23 cellular contexts compared by ENCODE assay signal in the genomic region with DNA sequence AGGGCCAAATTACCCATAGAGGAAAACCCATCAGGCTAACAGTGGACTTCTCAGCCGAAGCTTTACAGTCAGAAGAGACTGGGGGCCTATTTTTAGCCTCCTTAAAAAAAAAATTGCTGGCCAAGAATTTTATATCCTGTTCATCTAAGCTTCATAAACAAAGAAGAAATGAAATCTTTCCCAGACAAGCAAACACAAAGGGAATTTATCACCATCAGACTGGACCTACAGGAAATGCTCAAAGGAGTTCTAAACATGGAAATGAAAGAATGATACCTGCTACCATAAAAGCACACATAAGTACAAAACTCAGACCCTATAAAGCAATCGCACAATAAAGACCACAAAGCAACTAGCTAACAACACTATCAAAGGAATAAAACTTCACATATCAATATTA. TPM values are rescaled to one million over a fixed set of nuclear protein-coding genes. Genes with fewer than 3 reads are reported as not detected.
DNase-seq lines count a peak whose midpoint lies in the region; ATAC-seq, FAIRE-seq and TF ChIP-seq lines count a peak whose summit lies in the region.
"Had no signal": no experiment of that assay in that cellular context is flagged by ENCODE, and none has a peak within 500 bp of the region (broad histone marks: within the 10 kb centered on the region; RNA-seq: fewer than 3 reads in every experiment).

No MANE protein-coding gene starts in this region.

- CTCF ChIA-PET in HepG2 (lab: Yijun Ruan, JAX; ENCODE audit: low intra/inter-chr PET ratio, low total read pairs), result no interaction called here
- CTCF ChIA-PET in HEK293 (lab: Yijun Ruan, JAX), result interaction anchor here (0.6 to 1.2 kb wide), 4 partner anchors 21 to 634 kb away, joined by 3 to 7 read pairs (median 4); no protein-coding TSS in a partner anchor
- CTCF ChIA-PET in K562 (lab: Yijun Ruan, JAX; ENCODE audit: low intra/inter-chr PET ratio), result no interaction called here

- TF ChIP-seq CTCF in HepG2 (CRISPR knock-in tag; IDR thresholded peaks at IDR 0.05) (no peak), right lobe of liver (IDR thresholded peaks at IDR 0.05) (no peak), HEK293 (tag by site-specific recombination; IDR thresholded peaks at IDR 0.05) (no peak), K562 (IDR thresholded peaks at IDR 0.05 in 2 of 3, conservative IDR thresholded peaks at IDR 0.05 in 1 of 3; ENCODE audit: insufficient read depth in 2 of 3, low read depth in 1 of 3, low read length in 3 of 3) (no peak)

- H3K9me3 ChIP-seq in HepG2 (ENCODE audit: low read length), result peaks cover 18% of the 10 kb centered on the region
- no peaks in the 10 kb centered on the region for H3K9me3 ChIP-seq in right lobe of liver
- no peaks in the 10 kb centered on the region; the same call in 1 of the 2 replicates for H3K9me3 ChIP-seq in HEK293 (ENCODE audit: control insufficient read depth, insufficient read depth, low read depth, low read length)
- 0 out of 2 replicates have a peak, but pooled peaks cover 3% of the 10 kb centered on the region for H3K9me3 ChIP-seq in K562 (replicated peaks; ENCODE audit: control insufficient read depth, insufficient read depth, low read depth, low read length)
- H3K9me3 ChIP-seq: BE2C had no signal

- H3K4me1 ChIP-seq in HepG2 (ENCODE audit: insufficient read depth, low read length), result peaks cover 8% of the 10 kb centered on the region
- H3K4me1 ChIP-seq in right lobe of liver, result no peaks in the 10 kb centered on the region
- H3K4me1 ChIP-seq in HEK293 (ENCODE audit: control insufficient read depth, insufficient read depth, low read length), result no peaks in the 10 kb centered on the region
- H3K4me1 ChIP-seq in K562 (replicated peaks in 1 of 2; ENCODE audit: control insufficient read depth in 2 of 2, insufficient read depth in 2 of 2, low read length in 2 of 2), result no peaks in the 10 kb centered on the region
- H3K4me1 ChIP-seq: BE2C, BLaER1 had no signal

- H3K4me3 ChIP-seq in HepG2 (replicated peaks in 1 of 3; ENCODE audit: insufficient read depth in 1 of 3, low read depth in 2 of 3, low read length in 3 of 3), result no peak overlapping the region
- no peak overlapping the region for H3K4me3 ChIP-seq in right lobe of liver
- H3K4me3 ChIP-seq in HEK293 (ENCODE audit: low read depth, low read length), result no peak overlapping the region
- H3K4me3 ChIP-seq in K562, result no peak overlapping the region
- H3K4me3 ChIP-seq: A549, BLaER1 had no signal

- H3K27ac ChIP-seq in HepG2 (ENCODE audit: extremely low read length, insufficient read depth, low read length) (no peak overlapping the region), right lobe of liver (no peak overlapping the region), HEK293 (ENCODE audit: extremely low read depth, low read depth, low read length) (no peak overlapping the region), K562 (ENCODE audit: extremely low read depth, low read depth, low read length) (no peak overlapping the region)
- H3K27ac ChIP-seq: 22Rv1, A549, BLaER1 had no signal

- H3K9ac ChIP-seq in HepG2 (ENCODE audit: insufficient read depth, low read depth, low read length), result no peak overlapping the region
- H3K9ac ChIP-seq in K562 (ENCODE audit: insufficient read depth in 1 of 2, low read depth in 2 of 2, low read length in 2 of 2), result no peak overlapping the region
- H3K9ac ChIP-seq: BLaER1 had no signal

- no peaks in the 10 kb centered on the region for H3K27me3 ChIP-seq in HepG2 (ENCODE audit: control insufficient read depth in 1 of 2, insufficient read depth in 2 of 2, low read length in 2 of 2)
- H3K27me3 ChIP-seq in right lobe of liver, result no peaks in the 10 kb centered on the region
- H3K27me3 ChIP-seq in K562 (ENCODE audit: control insufficient read depth in 2 of 2, insufficient read depth in 2 of 2, low read length in 2 of 2), result no peaks in the 10 kb centered on the region
- H3K27me3 ChIP-seq: BE2C, BLaER1 had no signal

- no peak for TF ChIP-seq POLR2A in HepG2 (IDR thresholded peaks at IDR 0.05; ENCODE audit: insufficient read depth in 1 of 2, low read depth in 2 of 2, low read length in 2 of 2)
- TF ChIP-seq POLR2A in right lobe of liver (IDR thresholded peaks at IDR 0.05), result no peak
- TF ChIP-seq POLR2A in K562 (conservative IDR thresholded peaks at IDR 0.05), result no peak

- TF ChIP-seq RAD21 in HepG2 (CRISPR knock-in tag; IDR thresholded peaks at IDR 0.05), result no peak
- TF ChIP-seq RAD21 in K562 (CRISPR knock-in tag; conservative IDR thresholded peaks at IDR 0.05 in 1 of 2, IDR thresholded peaks at IDR 0.05 in 1 of 2), result no peak

- WGBS in HepG2 (ENCODE audit: low lambda C conversion rate), result 96% methylated on average over 2 of the region's 2 CpGs
- WGBS in right lobe of liver (ENCODE audit: insufficient coverage, low coverage, low lambda C conversion rate, missing lambda C conversion rate), result 94% methylated on average over 2 of the region's 2 CpGs
- WGBS in K562 (ENCODE audit: insufficient coverage, low coverage, missing lambda C conversion rate), result 92% methylated on average over 2 of the region's 2 CpGs

- no peaks in the 10 kb centered on the region for H3K9me1 ChIP-seq in K562 (ENCODE audit: control insufficient read depth, insufficient read depth, low read length)

- DNase-seq in HepG2 (ENCODE audit: low spot score), result no peak
- no peak for DNase-seq in right lobe of liver
- no peak for DNase-seq in K562 (ENCODE audit: extremely low read depth in 1 of 4, low spot score in 3 of 4)
- no peak for DNase-seq in AG08396 (ENCODE audit: low spot score)
- no peak for DNase-seq in NCI-H2227 treated with DMSO at 0.1 percent for 48 hours (lab: John Stamatoyannopoulos, UW)
- DNase-seq: BE2C; C1 segment of cervical spinal cord; CD4-positive, alpha-beta memory T cell; CD4-positive, CD25-positive, alpha-beta regulatory T cell; CD8-positive, alpha-beta memory T cell; COR-L47; DMS 273 treated with DMSO at 0.1 percent for 48 hours; DMS153; DMS53; DMS79; DND-41; EL; GDM1 had no signal

- intact Hi-C loops in HepG2 (cut with micrococcal nuclease; ENCODE audit: unreplicated experiment) (no loop called here), right lobe of liver (cut with DNase I) (no loop called here), K562 (cut with micrococcal nuclease) (no loop called here)

- no TSS peak for BruUV-seq in HepG2 (replicated peaks; lab: Mats Ljungman, UMichigan)
- no TSS peak for BruUV-seq in K562 (replicated peaks; lab: Mats Ljungman, UMichigan)

- no peak overlapping the region for H3K4me2 ChIP-seq in HepG2 (ENCODE audit: low read depth, low read length)
- no peak overlapping the region for H3K4me2 ChIP-seq in K562 (ENCODE audit: insufficient read depth, low read length)
- H3K4me2 ChIP-seq: A549, BLaER1 had no signal

- H3K79me2 ChIP-seq in HepG2 (ENCODE audit: insufficient read depth, low read length) (no peaks in the 10 kb centered on the region), K562 (ENCODE audit: control insufficient read depth, insufficient read depth, low read length) (peaks cover 19% of the 10 kb centered on the region; the same call in 2 of the 3 replicates)

- POLR2A ChIA-PET in HepG2 (lab: Yijun Ruan, JAX) (no interaction called here), HEK293 (lab: Yijun Ruan, JAX) (no interaction called here), K562 (lab: Yijun Ruan, JAX) (interaction anchor here (0.7 to 1.5 kb wide), 5 partner anchors 9 to 775 kb away, joined by 3 to 5 read pairs (median 3); no protein-coding TSS in a partner anchor)

- ATAC-seq in HepG2, result no peak
- ATAC-seq in right lobe of liver, result no peak
- no peak for ATAC-seq in K562
- ATAC-seq: A549 had no signal

- no peak overlapping the region for H2AFZ ChIP-seq in HepG2 (ENCODE audit: low read length)
- H2AFZ ChIP-seq in K562 (ENCODE audit: low read depth, low read length), result no peak overlapping the region

- H3K36me3 ChIP-seq in HepG2 (replicated peaks in 1 of 2; ENCODE audit: control insufficient read depth in 1 of 2, insufficient read depth in 2 of 2, low read length in 2 of 2), result no peaks in the 10 kb centered on the region
- no peaks in the 10 kb centered on the region for H3K36me3 ChIP-seq in right lobe of liver
- H3K36me3 ChIP-seq in HEK293 (ENCODE audit: control insufficient read depth in 2 of 2, insufficient read depth in 1 of 2, low read length in 2 of 2), result peaks cover 10 to 21% of the 10 kb centered on the region in 2 experiments; a peak in 2 of 3 replicates
- H3K36me3 ChIP-seq in K562 (ENCODE audit: control insufficient read depth, insufficient read depth, low read length), result peaks cover 5% of the 10 kb centered on the region; the same call in 2 of the 3 replicates
- H3K36me3 ChIP-seq: BE2C had no signal

- in situ Hi-C loops in HepG2 (cut with HindIII; ENCODE audit: extremely low pct_ligation_motif_present, low pct_unique_long_range_greater_than_20kb), result no loop called here
- in situ Hi-C loops in K562 (cut with MboI), result no loop called here

- TF ChIP-seq EP300 in HepG2 (IDR thresholded peaks at IDR 0.05; ENCODE audit: low read depth in 2 of 2, low read length in 2 of 2) (no peak), HepG2 (CRISPR knock-in tag; IDR thresholded peaks at IDR 0.05; ENCODE audit: borderline replicate concordance) (no peak), K562 (IDR thresholded peaks at IDR 0.05; ENCODE audit: low read length) (no peak)

- H4K20me1 ChIP-seq in HepG2 (ENCODE audit: insufficient read depth, low read length) (no peaks in the 10 kb centered on the region), K562 (replicated peaks; ENCODE audit: control insufficient read depth, insufficient read depth, low read length) (no peaks in the 10 kb centered on the region)

- no peak for FAIRE-seq in HepG2 (lab: Jason Lieb, UNC)
- no peak for FAIRE-seq in K562 (lab: Jason Lieb, UNC)
- FAIRE-seq: A549, GM12891 had no signal

RNA-seq across cellular contexts. Expression of a gene that starts 19.3 kb away (rescaled TPM):
- total RNA-seq in HepG2 (2016; rRNA removed; fragmentation: Illumina TruSeq; extraction: Trizol) (6.6 and 12.7 TPM in 2 replicates), right lobe of liver (1 to 10 TPM; 3.4 to 8.6 (median 5.7) TPM), K562 (2014; rRNA removed) (17.8 and 18.2 TPM in 2 replicates), K562 (2014; rRNA removed; fragmentation: Illumina TruSeq; extraction: Trizol) (15.2 and 16.7 TPM in 2 replicates), K562 (2015; rRNA removed; fragmentation: Illumina TruSeq; extraction: Trizol) (20.4 and 20.7 TPM in 2 replicates), K562 (2021) (37.1 and 37.7 TPM in 2 replicates)
- total RNA-seq in HepG2 (2016; cell fraction: cytosol; rRNA removed; fragmentation: Illumina TruSeq; extraction: Trizol; ENCODE audit: low read depth), result 4.0 and 6.3 TPM in 2 replicates
- total RNA-seq in HepG2 (2016; cell fraction: insoluble cytoplasmic fraction; rRNA removed; fragmentation: Illumina TruSeq; extraction: Trizol), result 7.4 and 13.1 TPM in 2 replicates
- 7.6 and 10.7 TPM in 2 replicates for total RNA-seq in HepG2 (2016; cell fraction: membrane; rRNA removed; fragmentation: Illumina TruSeq; extraction: Trizol)
- 9.5 and 10.2 TPM in 2 replicates for total RNA-seq in HepG2 (2016; cell fraction: nucleus; rRNA removed; fragmentation: Illumina TruSeq; extraction: Trizol)
- polyA plus RNA-seq in HepG2 (2011; rRNA removed) (19.1 and 23.6 TPM in 2 replicates), K562 (2011; rRNA removed) (34.4 and 44.1 TPM in 2 replicates), K562 (2014; fragmentation: Illumina TruSeq; extraction: Trizol) (40.8 and 54.5 TPM in 2 replicates), K562 (2014; fragmentation: Nextera tagmentation; extraction: Ambion mirVana) (10 to 100 TPM; 20.2 to 21.4 TPM), K562 (2014; rRNA removed) (42.1 and 45.4 TPM in 2 replicates)
- polyA plus RNA-seq in HepG2 (2011; cell fraction: cytosol; rRNA removed), result 14.8 and 15.9 TPM in 2 replicates
- 10.7 and 11.1 TPM in 2 replicates for polyA plus RNA-seq in HepG2 (2011; cell fraction: nucleus; rRNA removed)
- polyA plus RNA-seq in HepG2 (2012), result 7.9 and 12.4 TPM in 2 replicates
- polyA plus RNA-seq in HepG2 (2016; cell fraction: cytosol; fragmentation: Illumina TruSeq; extraction: Trizol; ENCODE audit: low read depth), result 6.9 and 8.6 TPM in 2 replicates
- polyA plus RNA-seq in HepG2 (2016; cell fraction: insoluble cytoplasmic fraction; fragmentation: Illumina TruSeq; extraction: Trizol; ENCODE audit: low read depth), result 21.9 and 26.4 TPM in 2 replicates
- polyA plus RNA-seq in HepG2 (2016; cell fraction: membrane; fragmentation: Illumina TruSeq; extraction: Trizol; ENCODE audit: low read depth), result 12.4 and 13.5 TPM in 2 replicates
- polyA plus RNA-seq in HepG2 (2016; cell fraction: nucleus; fragmentation: Illumina TruSeq; extraction: Trizol; ENCODE audit: insufficient read depth, low read depth), result 13.9 and 16.8 TPM in 2 replicates
- polyA minus RNA-seq in HepG2 (2011; rRNA and poly(A)+ RNA removed; ENCODE audit: low replicate concordance), result 13.1 and 15.6 TPM in 2 replicates
- polyA minus RNA-seq in HepG2 (2011; cell fraction: cytosol; rRNA and poly(A)+ RNA removed), result 7.1 and 7.2 TPM in 2 replicates
- polyA minus RNA-seq in HepG2 (2011; cell fraction: nucleus; rRNA and poly(A)+ RNA removed), result 7.9 and 9.2 TPM in 2 replicates
- total RNA-seq in K562 (2011; cell fraction: chromatin; rRNA removed; ENCODE audit: low replicate concordance), result 29.2 and 29.4 TPM in 2 replicates
- total RNA-seq in K562 (2011; cell fraction: nucleolus; rRNA removed), result 15.7 and 16.3 TPM in 2 replicates
- 24.2 and 31.1 TPM in 2 replicates for total RNA-seq in K562 (2011; cell fraction: nucleoplasm; rRNA removed)
- 45.5 and 47.8 TPM in 2 replicates for polyA plus RNA-seq in K562 (2011; cell fraction: cytosol; rRNA removed)
- polyA plus RNA-seq in K562 (2011; cell fraction: nucleus; rRNA removed), result 22.0 and 27.6 TPM in 2 replicates
- polyA plus RNA-seq in K562 (2012), result 50.7 and 54.0 TPM in 2 replicates
- polyA minus RNA-seq in K562 (2011; rRNA and poly(A)+ RNA removed), result 19.4 and 24.8 TPM in 2 replicates
- polyA minus RNA-seq in K562 (2011; cell fraction: cytosol; rRNA and poly(A)+ RNA removed), result 13.0 and 18.5 TPM in 2 replicates
- polyA minus RNA-seq in K562 (2011; cell fraction: nucleus; rRNA and poly(A)+ RNA removed), result 7.4 and 12.0 TPM in 2 replicates
